ENCODE assay signal across 9 cellular contexts in genomic region chr2:106269591-106270291, GRCh38.
DNase-seq lines count a peak whose midpoint lies in the region; ATAC-seq and TF ChIP-seq lines count a peak whose summit lies in the region.
"Had no signal": no experiment of that assay in that cellular context is flagged by ENCODE, and none has a peak within 500 bp of the region (broad histone marks: within the 10 kb centered on the region; RNA-seq: fewer than 3 reads in every experiment).

No MANE protein-coding gene starts in this region.

- TF ChIP-seq CTCF in tibial nerve (IDR thresholded peaks at IDR 0.05) = no peak

- no peaks in the 10 kb centered on the region for H3K36me3 ChIP-seq in mucosa of rectum (ENCODE audit: control insufficient read depth in 2 of 2, insufficient read depth in 2 of 2, low read length in 2 of 2)
- H3K36me3 ChIP-seq in tibial nerve = no peaks in the 10 kb centered on the region

- H3K27me3 ChIP-seq in mucosa of rectum (ENCODE audit: control insufficient read depth in 2 of 2, insufficient read depth in 2 of 2, low read length in 2 of 2) (no peaks in the 10 kb centered on the region), tibial nerve (peaks cover 0 to 7% of the 10 kb centered on the region in 2 donors)

- TF ChIP-seq POLR2A in tibial nerve (IDR thresholded peaks at IDR 0.05) = no peak
- TF ChIP-seq POLR2A in GM18505 (IDR thresholded peaks at IDR 0.05; ENCODE audit: borderline replicate concordance, extremely low read depth, insufficient read depth, insufficient read length) = no peak

- H3K9me3 ChIP-seq in mucosa of rectum (ENCODE audit: control insufficient read depth in 2 of 2, low read length in 2 of 2) (no peaks in the 10 kb centered on the region), tibial nerve (no peaks in the 10 kb centered on the region)

- H3K4me3 ChIP-seq in mucosa of rectum (ENCODE audit: low read length in 2 of 2) (peak overlapping the region; percentile 63 to 67), tibial nerve (peak overlapping the region; percentile 17 to 56 (median 24))
- H3K4me3 ChIP-seq: PC-9 had no signal

- no peak for TF ChIP-seq EP300 in tibial nerve (IDR thresholded peaks at IDR 0.05)

- H3K27ac ChIP-seq in mucosa of rectum (ENCODE audit: low read depth in 2 of 2, low read length in 2 of 2) = peak overlapping the region; percentile 9 to 69
- H3K27ac ChIP-seq in tibial nerve = no peak overlapping the region
- H3K27ac ChIP-seq: PC-9 had no signal

- peak; percentile 91 for ATAC-seq in GM18498 (IDR thresholded peaks at IDR 0.05; ENCODE audit: unreplicated experiment)
- ATAC-seq in HG03354 (IDR thresholded peaks at IDR 0.05; ENCODE audit: poor library complexity, severe bottlenecking, unreplicated experiment) = peak; percentile 95
- no peak for ATAC-seq in GM18505 (IDR thresholded peaks at IDR 0.05; ENCODE audit: unreplicated experiment)

- WGBS in tibial nerve, 2 donors = 15 to 23% methylated on average over 34 to 42 of the region's 44 CpGs

- H3K4me1 ChIP-seq in mucosa of rectum (ENCODE audit: control insufficient read depth in 2 of 2, insufficient read depth in 2 of 2, low read length in 2 of 2) (peaks cover 0 to 7% of the 10 kb centered on the region in 2 donors), tibial nerve (peaks cover 0 to 9% (median 0%) of the 10 kb centered on the region in 4 donors)

- H3K9ac ChIP-seq in mucosa of rectum (ENCODE audit: low read depth in 1 of 2, low read length in 2 of 2) = peak overlapping the region in 1 of 2 donors; percentile 45

- DNase-seq in SHP77 (lab: John Stamatoyannopoulos, UW) (peak; percentile 76 to 82), tibial nerve (ENCODE audit: low spot score in 2 of 2) (no peak), GM03348 (ENCODE audit: low spot score) (no peak)
- DNase-seq in central memory CD4-positive, alpha-beta T cell = peak; percentile 3

Comparison
In these comparisons a context has a peak if more than half of its experiments do, and no peak if none do; other contexts are left out.
1. DNase-seq: peak in SHP77 (2 of 2) and central memory CD4-positive, alpha-beta T cell (single experiment); none in tibial nerve (0 of 2) and GM03348 (single experiment).
2. H3K27ac ChIP-seq: peak in mucosa of rectum (2 of 2); none in tibial nerve (0 of 4).